In genomic region chr12:65892905-65893304, GRCh38 we compare ENCODE assay signal across 12 cellular contexts.
DNase-seq lines count a peak whose midpoint lies in the region; ATAC-seq, FAIRE-seq and TF ChIP-seq lines count a peak whose summit lies in the region.
"Had no signal": no experiment of that assay in that cellular context is flagged by ENCODE, and none has a peak within 500 bp of the region (broad histone marks: within the 10 kb centered on the region; RNA-seq: fewer than 3 reads in every experiment).

No MANE protein-coding gene starts in this region.

- H3K27ac ChIP-seq in HepG2 (ENCODE audit: extremely low read length, insufficient read depth, low read length) = peak overlapping the region; percentile 92

- no peak for FAIRE-seq in HepG2 (lab: Jason Lieb, UNC)

- TF ChIP-seq CTCF in HepG2 (CRISPR knock-in tag; IDR thresholded peaks at IDR 0.05) = no peak

- H3K9me3 ChIP-seq in HepG2 (ENCODE audit: low read length) = no peaks in the 10 kb centered on the region

- WGBS in HepG2 (ENCODE audit: low lambda C conversion rate) = 95% methylated on average over 5 of the region's 5 CpGs

- H3K4me2 ChIP-seq in HepG2 (ENCODE audit: low read depth, low read length) = no peak overlapping the region

- no TSS peak for BruUV-seq in HepG2 (replicated peaks; lab: Mats Ljungman, UMichigan)

- no peak overlapping the region for H2AFZ ChIP-seq in HepG2 (ENCODE audit: low read length)

- peaks cover 41% of the 10 kb centered on the region for H3K79me2 ChIP-seq in HepG2 (ENCODE audit: insufficient read depth, low read length)

- TF ChIP-seq RAD21 in HepG2 (CRISPR knock-in tag; IDR thresholded peaks at IDR 0.05) = no peak

- H3K27me3 ChIP-seq in HepG2 (ENCODE audit: control insufficient read depth in 1 of 2, insufficient read depth in 2 of 2, low read length in 2 of 2) = no peaks in the 10 kb centered on the region

- peaks cover 98% of the 10 kb centered on the region for H3K4me1 ChIP-seq in HepG2 (ENCODE audit: insufficient read depth, low read length)

- TF ChIP-seq EP300 in HepG2 (IDR thresholded peaks at IDR 0.05; ENCODE audit: low read depth in 2 of 2, low read length in 2 of 2) = no peak
- no peak for TF ChIP-seq EP300 in HepG2 (CRISPR knock-in tag; IDR thresholded peaks at IDR 0.05; ENCODE audit: borderline replicate concordance)

- in situ Hi-C loops in HepG2 (cut with HindIII; ENCODE audit: extremely low pct_ligation_motif_present, low pct_unique_long_range_greater_than_20kb) = no loop called here

- no peaks in the 10 kb centered on the region for H4K20me1 ChIP-seq in HepG2 (ENCODE audit: insufficient read depth, low read length)

- intact Hi-C loops in HepG2 (cut with micrococcal nuclease; ENCODE audit: unreplicated experiment) = no loop called here

- CTCF ChIA-PET in HepG2 (lab: Yijun Ruan, JAX; ENCODE audit: low intra/inter-chr PET ratio, low total read pairs) = no interaction called here

- DNase-seq in AG08395 (ENCODE audit: low spot score) (peak; percentile 71), HS-5 (ENCODE audit: low read depth) (peak; percentile 81), astrocyte of the hippocampus (ENCODE audit: low read depth, low spot score) (peak; percentile 65), HepG2 (ENCODE audit: low spot score) (no peak), DMS 273 (lab: John Stamatoyannopoulos, UW; ENCODE audit: unreplicated experiment) (no peak), NCI-H1092 (lab: John Stamatoyannopoulos, UW) (no peak), NCI-H1105 (lab: John Stamatoyannopoulos, UW) (no peak)
- DNase-seq: activated CD4-positive, CD25-positive, alpha-beta regulatory T cell; DMS79; NCI-H446 treated with DMSO at 0.1 percent for 48 hours had no signal

- no peak overlapping the region for H3K9ac ChIP-seq in HepG2 (ENCODE audit: insufficient read depth, low read depth, low read length)

- no peak overlapping the region for H3K4me3 ChIP-seq in HepG2 (replicated peaks in 1 of 3; ENCODE audit: insufficient read depth in 1 of 3, low read depth in 2 of 3, low read length in 3 of 3)
- H3K4me3 ChIP-seq: skin epidermis had no signal

- no peaks in the 10 kb centered on the region; a peak in 1 of 5 replicates for H3K36me3 ChIP-seq in HepG2 (replicated peaks in 1 of 2; ENCODE audit: control insufficient read depth in 1 of 2, insufficient read depth in 2 of 2, low read length in 2 of 2)

- POLR2A ChIA-PET in HepG2 (lab: Yijun Ruan, JAX) = interaction anchor here (1.2 kb wide), 1 partner anchor 37 kb away, joined by 3 read pairs; no protein-coding TSS in a partner anchor

- TF ChIP-seq POLR2A in HepG2 (IDR thresholded peaks at IDR 0.05; ENCODE audit: insufficient read depth in 1 of 2, low read depth in 2 of 2, low read length in 2 of 2) = no peak

- ATAC-seq in HepG2 (no peak), HG03439 (IDR thresholded peaks at IDR 0.05; ENCODE audit: unreplicated experiment) (no peak)

TF ChIP-seq in HepG2, 621 proteins besides CTCF, POLR2A, EP300 and RAD21:
- TF ChIP-seq ZNF33B (CRISPR knock-in tag; IDR thresholded peaks at IDR 0.05) (no peak), ZFP36L2 (CRISPR knock-in tag; IDR thresholded peaks at IDR 0.05) (no peak)

Comparison
In these comparisons a context has a peak if more than half of its experiments do, and no peak if none do; other contexts are left out.
1. DNase-seq: peak in AG08395 (single experiment), HS-5 (single experiment) and astrocyte of the hippocampus (single experiment); none in HepG2 (single experiment), DMS 273 (single experiment), NCI-H1092 (single experiment) and NCI-H1105 (single experiment).